In genomic region chr9:130006952-130007351, GRCh38 we compare ENCODE assay signal across 8 cellular contexts. TPM values are rescaled to one million over a fixed set of nuclear protein-coding genes. Genes with fewer than 3 reads are reported as not detected.
DNase-seq lines count a peak whose midpoint lies in the region; ATAC-seq and TF ChIP-seq lines count a peak whose summit lies in the region.
"Not testable (repeated sequence)": the region's sequence is repeated elsewhere in the genome, so short reads cannot be mapped to it uniquely, and the experiment has no call there.

No MANE protein-coding gene starts in this region.

- H3K27me3 ChIP-seq in CD4-positive, CD25-positive, alpha-beta regulatory T cell (ENCODE audit: control insufficient read depth, insufficient read depth, low read length); esophagus muscularis mucosa: not testable (repeated sequence)

- TF ChIP-seq CTCF in esophagus muscularis mucosa (IDR thresholded peaks at IDR 0.05) = not testable (repeated sequence)

- not testable (repeated sequence) for H3K27me3 Mint-ChIP-seq in CD4-positive, CD25-positive, alpha-beta regulatory T cell; T-helper 1 cell treated with Interleukin-12 subunit alpha and Interleukin-12 subunit beta and Interleukin-4 antibody, amounts not matched to agents 30 μg/mL and 1 μg/mL, for 36 hours (ENCODE audit: low read depth); activated CD8-positive, alpha-beta memory T cell treated with anti-CD3 and anti-CD28 coated beads, Interleukin-2, amount 10 ng/mL, durations not matched to agents 7 days and 5 days; natural killer cell treated with Interleukin-12 subunit alpha and Interleukin-12 subunit beta and Interleukin-15 and Interleukin-18, amount 100 ng/mL, for 72 hours; stimulated activated naive CD8-positive, alpha-beta T cell treated with anti-CD3 and anti-CD28 coated beads, Interleukin-15, Interleukin-2, amounts not matched to agents 100 ng/mL and 50 ng/mL, for 24 hours

- H3K4me1 Mint-ChIP-seq in CD4-positive, CD25-positive, alpha-beta regulatory T cell = peaks cover 39 to 91% (median 65%) of the 10 kb centered on the region in 4 donors
- H3K4me1 Mint-ChIP-seq in T-helper 1 cell treated with Interleukin-12 subunit alpha and Interleukin-12 subunit beta and Interleukin-4 antibody, amounts not matched to agents 30 μg/mL and 1 μg/mL, for 36 hours (ENCODE audit: low read depth) = peaks cover 50% of the 10 kb centered on the region
- H3K4me1 Mint-ChIP-seq in activated CD8-positive, alpha-beta memory T cell treated with anti-CD3 and anti-CD28 coated beads, Interleukin-2, amount 10 ng/mL, durations not matched to agents 7 days and 5 days = peaks cover 72% of the 10 kb centered on the region
- peaks cover 53 to 55% of the 10 kb centered on the region in 2 donors for H3K4me1 Mint-ChIP-seq in natural killer cell treated with Interleukin-12 subunit alpha and Interleukin-12 subunit beta and Interleukin-15 and Interleukin-18, amount 100 ng/mL, for 72 hours (ENCODE audit: low read depth in 2 of 2)
- peaks cover 91% of the 10 kb centered on the region for H3K4me1 Mint-ChIP-seq in stimulated activated naive CD8-positive, alpha-beta T cell treated with anti-CD3 and anti-CD28 coated beads, Interleukin-15, Interleukin-2, amounts not matched to agents 100 ng/mL and 50 ng/mL, for 24 hours (ENCODE audit: low read depth)

- TF ChIP-seq EP300 in esophagus muscularis mucosa (IDR thresholded peaks at IDR 0.05) = not testable (repeated sequence)

- peaks cover 79% of the 10 kb centered on the region for H3K4me1 ChIP-seq in CD4-positive, CD25-positive, alpha-beta regulatory T cell (ENCODE audit: control insufficient read depth, insufficient read depth, low read length, poor library complexity, severe bottlenecking)
- H3K4me1 ChIP-seq in esophagus muscularis mucosa = peaks cover 0 to 80% (median 67%) of the 10 kb centered on the region in 4 donors

- not testable (repeated sequence) for DNase-seq in CD4-positive, CD25-positive, alpha-beta regulatory T cell; activated CD8-positive, alpha-beta memory T cell treated with anti-CD3 and anti-CD28 coated beads, Interleukin-2, amount 10 ng/mL, durations not matched to agents 7 days and 5 days; activated naive CD4-positive, alpha-beta T cell treated with anti-CD3 and anti-CD28 coated beads, Interleukin-2, amount 50 U/mL, for 72 hours (ENCODE audit: low spot score in 2 of 2); esophagus muscularis mucosa (ENCODE audit: extremely low spot score); natural killer cell treated with Interleukin-12 subunit alpha and Interleukin-12 subunit beta and Interleukin-15 and Interleukin-18, amount 100 ng/mL, for 72 hours (ENCODE audit: low spot score)

- not testable (repeated sequence) for H3K9me3 ChIP-seq in CD4-positive, CD25-positive, alpha-beta regulatory T cell (ENCODE audit: control insufficient read depth in 2 of 2, low read length in 2 of 2); esophagus muscularis mucosa

- H3K4me3 ChIP-seq in CD4-positive, CD25-positive, alpha-beta regulatory T cell (ENCODE audit: low read depth, low read length) = peak overlapping the region; percentile 53
- not testable (repeated sequence) for H3K4me3 ChIP-seq in esophagus muscularis mucosa

- H3K36me3 Mint-ChIP-seq in CD4-positive, CD25-positive, alpha-beta regulatory T cell = peaks cover 14% of the 10 kb centered on the region
- H3K36me3 Mint-ChIP-seq in T-helper 1 cell treated with Interleukin-12 subunit alpha and Interleukin-12 subunit beta and Interleukin-4 antibody, amounts not matched to agents 30 μg/mL and 1 μg/mL, for 36 hours (ENCODE audit: low read depth) = peaks cover 23% of the 10 kb centered on the region
- peaks cover 34% of the 10 kb centered on the region for H3K36me3 Mint-ChIP-seq in activated CD8-positive, alpha-beta memory T cell treated with anti-CD3 and anti-CD28 coated beads, Interleukin-2, amount 10 ng/mL, durations not matched to agents 7 days and 5 days
- peaks cover 11 to 40% of the 10 kb centered on the region in 2 donors for H3K36me3 Mint-ChIP-seq in activated naive CD4-positive, alpha-beta T cell treated with anti-CD3 and anti-CD28 coated beads, Interleukin-2, amount 50 U/mL, for 72 hours
- H3K36me3 Mint-ChIP-seq in natural killer cell treated with Interleukin-12 subunit alpha and Interleukin-12 subunit beta and Interleukin-15 and Interleukin-18, amount 100 ng/mL, for 72 hours = not testable (repeated sequence)
- H3K36me3 Mint-ChIP-seq in stimulated activated naive CD8-positive, alpha-beta T cell treated with anti-CD3 and anti-CD28 coated beads, Interleukin-15, Interleukin-2, amounts not matched to agents 100 ng/mL and 50 ng/mL, for 24 hours (ENCODE audit: low read depth) = peaks cover 70% of the 10 kb centered on the region

- 91% methylated on average over 6 of the region's 6 CpGs for WGBS in esophagus muscularis mucosa

- H3K27ac Mint-ChIP-seq in CD4-positive, CD25-positive, alpha-beta regulatory T cell = peak overlapping the region; percentile 85 to 95 (median 94)
- H3K27ac Mint-ChIP-seq in T-helper 1 cell treated with Interleukin-12 subunit alpha and Interleukin-12 subunit beta and Interleukin-4 antibody, amounts not matched to agents 30 μg/mL and 1 μg/mL, for 36 hours = peak overlapping the region; percentile 84
- H3K27ac Mint-ChIP-seq in activated CD8-positive, alpha-beta memory T cell treated with anti-CD3 and anti-CD28 coated beads, Interleukin-2, amount 10 ng/mL, durations not matched to agents 7 days and 5 days = peak overlapping the region; percentile 94
- peak overlapping the region; percentile 93 to 96 for H3K27ac Mint-ChIP-seq in activated naive CD4-positive, alpha-beta T cell treated with anti-CD3 and anti-CD28 coated beads, Interleukin-2, amount 50 U/mL, for 72 hours
- peak overlapping the region; percentile 71 to 78 for H3K27ac Mint-ChIP-seq in natural killer cell treated with Interleukin-12 subunit alpha and Interleukin-12 subunit beta and Interleukin-15 and Interleukin-18, amount 100 ng/mL, for 72 hours
- H3K27ac Mint-ChIP-seq in stimulated activated naive CD8-positive, alpha-beta T cell treated with anti-CD3 and anti-CD28 coated beads, Interleukin-15, Interleukin-2, amounts not matched to agents 100 ng/mL and 50 ng/mL, for 24 hours = peak overlapping the region; percentile 95

- TF ChIP-seq POLR2A in esophagus muscularis mucosa (IDR thresholded peaks at IDR 0.05; ENCODE audit: low read depth) = not testable (repeated sequence)

- H3K4me3 Mint-ChIP-seq in CD4-positive, CD25-positive, alpha-beta regulatory T cell = peak overlapping the region; percentile 73 to 80 (median 74)
- H3K4me3 Mint-ChIP-seq in T-helper 1 cell treated with Interleukin-12 subunit alpha and Interleukin-12 subunit beta and Interleukin-4 antibody, amounts not matched to agents 30 μg/mL and 1 μg/mL, for 36 hours = peak overlapping the region; percentile 45
- peak overlapping the region; percentile 76 for H3K4me3 Mint-ChIP-seq in activated CD8-positive, alpha-beta memory T cell treated with anti-CD3 and anti-CD28 coated beads, Interleukin-2, amount 10 ng/mL, durations not matched to agents 7 days and 5 days
- H3K4me3 Mint-ChIP-seq in natural killer cell treated with Interleukin-12 subunit alpha and Interleukin-12 subunit beta and Interleukin-15 and Interleukin-18, amount 100 ng/mL, for 72 hours = peak overlapping the region; percentile 59
- peak overlapping the region; percentile 62 for H3K4me3 Mint-ChIP-seq in stimulated activated naive CD8-positive, alpha-beta T cell treated with anti-CD3 and anti-CD28 coated beads, Interleukin-15, Interleukin-2, amounts not matched to agents 100 ng/mL and 50 ng/mL, for 24 hours

- peak overlapping the region; percentile 97 for H3K27ac ChIP-seq in CD4-positive, CD25-positive, alpha-beta regulatory T cell (ENCODE audit: insufficient read depth, low read length, poor library complexity, severe bottlenecking)
- peak overlapping the region; percentile 69 to 76 (median 72) for H3K27ac ChIP-seq in esophagus muscularis mucosa (replicated peaks in 1 of 4)

- ATAC-seq in CD4-positive, CD25-positive, alpha-beta regulatory T cell (ENCODE audit: low read depth in 2 of 2); activated CD8-positive, alpha-beta memory T cell treated with anti-CD3 and anti-CD28 coated beads, Interleukin-2, amount 10 ng/mL, durations not matched to agents 7 days and 5 days; activated naive CD4-positive, alpha-beta T cell treated with anti-CD3 and anti-CD28 coated beads, Interleukin-2, amount 50 U/mL, for 72 hours; natural killer cell treated with Interleukin-12 subunit alpha and Interleukin-12 subunit beta and Interleukin-15 and Interleukin-18, amount 100 ng/mL, for 72 hours: not testable (repeated sequence)
- peak; percentile 8 for ATAC-seq in GM21515 (IDR thresholded peaks at IDR 0.05; ENCODE audit: unreplicated experiment)

- CTCF ChIA-PET in activated CD8-positive, alpha-beta memory T cell treated with anti-CD3 and anti-CD28 coated beads, Interleukin-2, amount 10 ng/mL, durations not matched to agents 7 days and 5 days (lab: Charles Lee) = interaction anchor here (0.8 to 2.4 kb wide), 3 partner anchors 10 to 121 kb away, joined by 3 to 11 read pairs (median 4); no protein-coding TSS in a partner anchor

- peaks cover 14% of the 10 kb centered on the region for H3K36me3 ChIP-seq in CD4-positive, CD25-positive, alpha-beta regulatory T cell (ENCODE audit: control insufficient read depth, insufficient read depth, low read length)
- H3K36me3 ChIP-seq in esophagus muscularis mucosa = not testable (repeated sequence)

- intact Hi-C loops in esophagus muscularis mucosa (cut with DNase I) = not testable (repeated sequence)

- not testable (repeated sequence) for H3K9me3 Mint-ChIP-seq in CD4-positive, CD25-positive, alpha-beta regulatory T cell; T-helper 1 cell treated with Interleukin-12 subunit alpha and Interleukin-12 subunit beta and Interleukin-4 antibody, amounts not matched to agents 30 μg/mL and 1 μg/mL, for 36 hours; activated CD8-positive, alpha-beta memory T cell treated with anti-CD3 and anti-CD28 coated beads, Interleukin-2, amount 10 ng/mL, durations not matched to agents 7 days and 5 days (ENCODE audit: low read depth); activated naive CD4-positive, alpha-beta T cell treated with anti-CD3 and anti-CD28 coated beads, Interleukin-2, amount 50 U/mL, for 72 hours; natural killer cell treated with Interleukin-12 subunit alpha and Interleukin-12 subunit beta and Interleukin-15 and Interleukin-18, amount 100 ng/mL, for 72 hours; stimulated activated naive CD8-positive, alpha-beta T cell treated with anti-CD3 and anti-CD28 coated beads, Interleukin-15, Interleukin-2, amounts not matched to agents 100 ng/mL and 50 ng/mL, for 24 hours

RNA-seq across cellular contexts. Expression of gene FNBP1, which starts 36.0 kb away (rescaled TPM):
- total RNA-seq in CD4-positive, CD25-positive, alpha-beta regulatory T cell = 253 TPM
- polyA plus RNA-seq in CD4-positive, CD25-positive, alpha-beta regulatory T cell = 100 to 1,000 TPM; 147 to 218 (median 188) TPM
- 100 to 1,000 TPM; 153 to 167 TPM for total RNA-seq in activated CD8-positive, alpha-beta memory T cell treated with anti-CD3 and anti-CD28 coated beads, Interleukin-2, amount 10 ng/mL, durations not matched to agents 7 days and 5 days
- 100 to 1,000 TPM; 183 to 199 TPM for total RNA-seq in activated naive CD4-positive, alpha-beta T cell treated with anti-CD3 and anti-CD28 coated beads, Interleukin-2, amount 50 U/mL, for 72 hours
- 100 to 1,000 TPM; 177 to 317 (median 254) TPM for total RNA-seq in esophagus muscularis mucosa
- total RNA-seq in natural killer cell treated with Interleukin-12 subunit alpha and Interleukin-12 subunit beta and Interleukin-15 and Interleukin-18, amount 100 ng/mL, for 72 hours = 100 to 1,000 TPM; 124 to 141 TPM

RNA-seq across cellular contexts. Expression of gene GPR107, which starts 46.8 kb away (rescaled TPM):
- total RNA-seq in CD4-positive, CD25-positive, alpha-beta regulatory T cell = 29.9 TPM
- polyA plus RNA-seq in CD4-positive, CD25-positive, alpha-beta regulatory T cell = 1 to 10 TPM; 2.8 to 4.5 (median 3.1) TPM
- 10 to 100 TPM; 24.6 to 25.6 TPM for total RNA-seq in activated CD8-positive, alpha-beta memory T cell treated with anti-CD3 and anti-CD28 coated beads, Interleukin-2, amount 10 ng/mL, durations not matched to agents 7 days and 5 days
- 10 to 100 TPM; 23.1 to 41.8 TPM for total RNA-seq in activated naive CD4-positive, alpha-beta T cell treated with anti-CD3 and anti-CD28 coated beads, Interleukin-2, amount 50 U/mL, for 72 hours
- total RNA-seq in esophagus muscularis mucosa = 10 to 100 TPM; 19.9 to 34.7 (median 30.8) TPM
- total RNA-seq in natural killer cell treated with Interleukin-12 subunit alpha and Interleukin-12 subunit beta and Interleukin-15 and Interleukin-18, amount 100 ng/mL, for 72 hours = 10 to 100 TPM; 32.6 to 32.8 TPM
